ENCODE assay signal across 8 cellular contexts in the genomic region with DNA sequence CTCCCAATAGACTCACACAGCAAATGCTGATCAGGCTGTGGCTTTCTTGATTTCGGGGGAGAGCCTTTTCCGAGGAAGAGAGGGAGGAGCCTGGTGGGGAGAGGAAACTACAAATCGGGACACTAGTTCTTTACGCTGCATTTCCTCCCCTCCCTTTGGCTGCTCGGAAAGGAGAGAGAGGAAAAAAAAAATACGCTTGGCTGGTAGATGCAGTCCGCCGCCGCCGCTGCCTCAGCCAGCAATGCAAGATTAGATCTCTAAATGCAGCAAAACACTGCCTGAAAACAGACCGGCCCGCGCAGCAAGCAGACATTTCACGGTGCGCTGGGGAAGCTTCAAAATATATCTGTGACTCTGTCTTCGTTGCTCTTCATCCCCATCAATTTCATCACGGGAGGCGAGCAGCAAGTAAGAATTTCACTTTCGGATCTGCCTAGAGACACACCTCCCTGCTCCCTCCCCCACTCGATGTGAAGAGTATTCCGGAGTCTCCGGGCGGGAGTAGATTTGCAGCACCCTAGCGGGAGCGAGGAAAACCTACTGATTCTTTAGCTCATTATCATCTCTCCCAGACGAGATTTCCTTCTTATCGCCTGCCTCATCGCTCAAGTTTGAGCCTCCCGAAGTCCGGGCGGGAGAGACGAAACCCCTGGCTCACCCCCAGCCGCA.
DNase-seq lines count a peak whose midpoint lies in the region; ATAC-seq and TF ChIP-seq lines count a peak whose summit lies in the region.

A gene with protein sequence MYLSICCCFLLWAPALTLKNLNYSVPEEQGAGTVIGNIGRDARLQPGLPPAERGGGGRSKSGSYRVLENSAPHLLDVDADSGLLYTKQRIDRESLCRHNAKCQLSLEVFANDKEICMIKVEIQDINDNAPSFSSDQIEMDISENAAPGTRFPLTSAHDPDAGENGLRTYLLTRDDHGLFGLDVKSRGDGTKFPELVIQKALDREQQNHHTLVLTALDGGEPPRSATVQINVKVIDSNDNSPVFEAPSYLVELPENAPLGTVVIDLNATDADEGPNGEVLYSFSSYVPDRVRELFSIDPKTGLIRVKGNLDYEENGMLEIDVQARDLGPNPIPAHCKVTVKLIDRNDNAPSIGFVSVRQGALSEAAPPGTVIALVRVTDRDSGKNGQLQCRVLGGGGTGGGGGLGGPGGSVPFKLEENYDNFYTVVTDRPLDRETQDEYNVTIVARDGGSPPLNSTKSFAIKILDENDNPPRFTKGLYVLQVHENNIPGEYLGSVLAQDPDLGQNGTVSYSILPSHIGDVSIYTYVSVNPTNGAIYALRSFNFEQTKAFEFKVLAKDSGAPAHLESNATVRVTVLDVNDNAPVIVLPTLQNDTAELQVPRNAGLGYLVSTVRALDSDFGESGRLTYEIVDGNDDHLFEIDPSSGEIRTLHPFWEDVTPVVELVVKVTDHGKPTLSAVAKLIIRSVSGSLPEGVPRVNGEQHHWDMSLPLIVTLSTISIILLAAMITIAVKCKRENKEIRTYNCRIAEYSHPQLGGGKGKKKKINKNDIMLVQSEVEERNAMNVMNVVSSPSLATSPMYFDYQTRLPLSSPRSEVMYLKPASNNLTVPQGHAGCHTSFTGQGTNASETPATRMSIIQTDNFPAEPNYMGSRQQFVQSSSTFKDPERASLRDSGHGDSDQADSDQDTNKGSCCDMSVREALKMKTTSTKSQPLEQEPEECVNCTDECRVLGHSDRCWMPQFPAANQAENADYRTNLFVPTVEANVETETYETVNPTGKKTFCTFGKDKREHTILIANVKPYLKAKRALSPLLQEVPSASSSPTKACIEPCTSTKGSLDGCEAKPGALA (N-terminal part only) (plus strand): TSS at position 138 of the 669 bp plus-strand sequence. CDS start 803 bp downstream, outside the sequence.

- H3K36me3 ChIP-seq in brain microvascular endothelial cell (replicated peaks) (no peaks in the 10 kb centered on the region), iPS DF 6.9 (ENCODE audit: control insufficient read depth, insufficient read depth, low read length) (no peaks in the 10 kb centered on the region)

- H3K27me3 ChIP-seq in brain microvascular endothelial cell (replicated peaks) (peaks cover 35% of the 10 kb centered on the region), iPS DF 6.9 (ENCODE audit: control insufficient read depth, insufficient read depth, low read length) (peaks cover 55% of the 10 kb centered on the region)

- peaks cover 12% of the 10 kb centered on the region for H3K4me1 ChIP-seq in iPS DF 6.9 (ENCODE audit: control insufficient read depth, insufficient read depth, low read length)

- H3K4me3 ChIP-seq in brain microvascular endothelial cell (ENCODE audit: low read depth, low read length), result peak within 1 kb of the TSS; percentile 66
- peak within 1 kb of the TSS; percentile 61; the same call in 1 of the 2 replicates for H3K4me3 ChIP-seq in iPS DF 6.9 (ENCODE audit: low read length)

- TF ChIP-seq CTCF in brain microvascular endothelial cell (IDR thresholded peaks at IDR 0.05; ENCODE audit: low read depth, low read length, missing control alignments), result no peak

- ATAC-seq in HG02798 (IDR thresholded peaks at IDR 0.05; ENCODE audit: poor library complexity, unreplicated experiment), result no peak
- ATAC-seq in GM21423 (IDR thresholded peaks at IDR 0.05; ENCODE audit: unreplicated experiment), result no peak
- no peak for ATAC-seq in GM21717 (IDR thresholded peaks at IDR 0.05; ENCODE audit: unreplicated experiment)

- DNase-seq in COLO668 (lab: John Stamatoyannopoulos, UW; ENCODE audit: unreplicated experiment) (peak; percentile 72), NCI-H187 treated with DMSO at 0.1 percent for 48 hours (lab: John Stamatoyannopoulos, UW) (peak; percentile 20), brain microvascular endothelial cell (peak; percentile 25), iPS DF 6.9 (ENCODE audit: low read depth, low spot score) (no peak), retina (peak; percentile 87)

- H3K27ac ChIP-seq in brain microvascular endothelial cell (no peak within 1 kb of the TSS), iPS DF 6.9 (ENCODE audit: low read length) (no peak within 1 kb of the TSS)

- no CpG with 5 or more reads among the region's 33 CpGs for WGBS in iPS DF 6.9 (ENCODE audit: insufficient coverage, insufficient read length)

- H3K9me3 ChIP-seq in iPS DF 6.9 (ENCODE audit: control insufficient read depth, insufficient read depth, low read length), result no peaks in the 10 kb centered on the region

- in situ Hi-C loops in brain microvascular endothelial cell (cut with HindIII; ENCODE audit: low pct_ligation_motif_present, low sequenced_read_pairs), result no loop called here
